In the genomic region with DNA sequence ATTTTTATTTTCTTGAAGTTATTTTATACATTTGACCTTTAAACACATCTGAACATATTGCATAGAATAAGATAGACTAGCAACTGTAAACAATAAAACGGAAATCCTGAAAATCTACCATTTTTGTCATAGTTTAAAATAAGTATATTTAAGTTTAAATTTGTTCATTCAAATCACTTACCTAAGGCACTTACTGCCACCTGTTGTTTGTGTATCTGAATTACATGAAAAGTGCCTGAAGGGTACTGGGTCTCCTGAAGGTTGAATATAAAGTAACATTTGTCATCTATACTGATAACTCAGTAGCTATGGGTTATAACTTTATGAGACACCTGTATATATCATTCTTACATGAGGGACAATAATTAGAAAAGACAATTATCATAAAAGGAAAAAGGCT, we compare ENCODE assay signal across 12 cellular contexts. TPM values are rescaled to one million over a fixed set of nuclear protein-coding genes. Genes with fewer than 3 reads are reported as not detected.
DNase-seq lines count a peak whose midpoint lies in the region; ATAC-seq and TF ChIP-seq lines count a peak whose summit lies in the region.
"Had no signal": no experiment of that assay in that cellular context is flagged by ENCODE, and none has a peak within 500 bp of the region (broad histone marks: within the 10 kb centered on the region; RNA-seq: fewer than 3 reads in every experiment).

No MANE protein-coding gene starts in this region.

- TF ChIP-seq CTCF in HCT116 (IDR thresholded peaks at IDR 0.05 in 2 of 3, conservative IDR thresholded peaks at IDR 0.05 in 1 of 3; ENCODE audit: borderline replicate concordance in 1 of 3, insufficient read depth in 1 of 3, low read depth in 2 of 3, low read length in 2 of 3) = peak in 2 of 3 experiments; percentile 24 to 30; a peak in 4 of 6 replicates
- TF ChIP-seq CTCF in CD4-positive, alpha-beta T cell (IDR thresholded peaks at IDR 0.05) = no peak

- H3K9ac ChIP-seq in HCT116 (ENCODE audit: low read length) = no peak overlapping the region

- peak; percentile 50 for TF ChIP-seq RAD21 in HCT116 (IDR thresholded peaks at IDR 0.05; ENCODE audit: low read depth)

- no peak overlapping the region for H2AFZ ChIP-seq in HCT116 (ENCODE audit: low read depth, low read length, poor library complexity, severe bottlenecking)

- H3K27ac ChIP-seq in HCT116 (ENCODE audit: low read depth, low read length) = no peak overlapping the region
- H3K27ac ChIP-seq in CD4-positive, alpha-beta T cell (ENCODE audit: low read depth, low read length) = no peak overlapping the region
- H3K27ac ChIP-seq: sigmoid colon had no signal

- H3K9me3 Mint-ChIP-seq in CD4-positive, alpha-beta T cell = no peaks in the 10 kb centered on the region
- H3K9me3 Mint-ChIP-seq: activated T-cell treated with anti-CD3 and anti-CD28 coated beads, Interleukin-2, amount 50 U/mL, for 24 hours; dendritic cell treated with granulocyte-macrophage colony-stimulating factor and Interleukin-4, amounts not matched to agents 40 ng/mL and 50 ng/mL, for 4 days; T-helper 1 cell treated with Interleukin-12 subunit alpha and Interleukin-12 subunit beta and Interleukin-4 antibody, amounts not matched to agents 30 μg/mL and 1 μg/mL, for 36 hours had no signal

- H3K4me2 ChIP-seq in HCT116 (ENCODE audit: low read length) = no peak overlapping the region

- no peaks in the 10 kb centered on the region for H3K9me3 ChIP-seq in HCT116 (ENCODE audit: control insufficient read depth in 1 of 2, insufficient read depth in 1 of 2, low read depth in 1 of 2, low read length in 2 of 2)
- H3K9me3 ChIP-seq in CD4-positive, alpha-beta T cell (ENCODE audit: control insufficient read depth, low read length) = no peaks in the 10 kb centered on the region
- H3K9me3 ChIP-seq: sigmoid colon had no signal

- H3K27me3 ChIP-seq in HCT116 (ENCODE audit: insufficient read depth, low read length) = 0 out of 2 replicates have a peak, but pooled peaks cover 3% of the 10 kb centered on the region
- H3K27me3 ChIP-seq in CD4-positive, alpha-beta T cell (ENCODE audit: control insufficient read depth, insufficient read depth, low read length) = no peaks in the 10 kb centered on the region
- H3K27me3 ChIP-seq: sigmoid colon had no signal

- no peaks in the 10 kb centered on the region for H3K4me1 ChIP-seq in HCT116 (ENCODE audit: control insufficient read depth in 1 of 2, insufficient read depth in 2 of 2, low read length in 2 of 2)
- H3K4me1 ChIP-seq: sigmoid colon had no signal

- no peaks in the 10 kb centered on the region for H3K36me3 Mint-ChIP-seq in CD4-positive, alpha-beta T cell (ENCODE audit: low read depth)

- H3K79me2 ChIP-seq in HCT116 (ENCODE audit: insufficient read depth, low read length) = no peaks in the 10 kb centered on the region

- no peak overlapping the region for H3K27ac Mint-ChIP-seq in CD4-positive, alpha-beta T cell
- H3K27ac Mint-ChIP-seq: activated T-cell treated with anti-CD3 and anti-CD28 coated beads, Interleukin-2, amount 50 U/mL, for 24 hours; dendritic cell treated with granulocyte-macrophage colony-stimulating factor and Interleukin-4, amounts not matched to agents 40 ng/mL and 50 ng/mL, for 4 days; T-helper 1 cell treated with Interleukin-12 subunit alpha and Interleukin-12 subunit beta and Interleukin-4 antibody, amounts not matched to agents 30 μg/mL and 1 μg/mL, for 36 hours had no signal

- H3K4me3 ChIP-seq in HCT116 (replicated peaks in 1 of 2; ENCODE audit: low read depth in 1 of 2, low read length in 2 of 2) = no peak overlapping the region
- H3K4me3 ChIP-seq: sigmoid colon had no signal

- no peaks in the 10 kb centered on the region for H4K20me1 ChIP-seq in HCT116 (ENCODE audit: insufficient read depth)

- no peaks in the 10 kb centered on the region for H3K27me3 Mint-ChIP-seq in CD4-positive, alpha-beta T cell

- H3K4me3 Mint-ChIP-seq in CD4-positive, alpha-beta T cell = no peak overlapping the region
- H3K4me3 Mint-ChIP-seq: activated T-cell treated with anti-CD3 and anti-CD28 coated beads, Interleukin-2, amount 50 U/mL, for 24 hours; dendritic cell treated with granulocyte-macrophage colony-stimulating factor and Interleukin-4, amounts not matched to agents 40 ng/mL and 50 ng/mL, for 4 days; T-helper 1 cell treated with Interleukin-12 subunit alpha and Interleukin-12 subunit beta and Interleukin-4 antibody, amounts not matched to agents 30 μg/mL and 1 μg/mL, for 36 hours had no signal

- POLR2A ChIA-PET in HCT116 (lab: Charles Lee) = no interaction called here
- POLR2A ChIA-PET in CD4-positive, alpha-beta T cell (lab: Charles Lee) = no interaction called here

- DNase-seq in DMS 273 (lab: John Stamatoyannopoulos, UW; ENCODE audit: unreplicated experiment) = peak; percentile 67
- DNase-seq in HCT116 (ENCODE audit: low read depth, low spot score) = peak; percentile 12
- peak; percentile 19 for DNase-seq in SW480 (ENCODE audit: low spot score)
- DNase-seq in kidney glomerular epithelial cell (lab: John Stamatoyannopoulos, UW) = peak; percentile 0
- DNase-seq in NCI-H2227 treated with DMSO at 0.1 percent for 48 hours (lab: John Stamatoyannopoulos, UW) = no peak
- no peak for DNase-seq in C1 segment of cervical spinal cord (lab: John Stamatoyannopoulos, UW)
- DNase-seq in midbrain (lab: John Stamatoyannopoulos, UW) = no peak
- no peak for DNase-seq in CD4-positive, alpha-beta T cell
- DNase-seq: activated T-cell treated with anti-CD3 and anti-CD28 coated beads, Interleukin-2, amount 50 U/mL, for 24 hours; sigmoid colon had no signal

- intact Hi-C loops in HCT116 (cut with micrococcal nuclease) = loop anchor here (2.0 to 5.0 kb wide), 3 partner anchors 175 to 327 kb away; no protein-coding TSS in a partner anchor
- intact Hi-C loops in CD4-positive, alpha-beta T cell (cut with DNase I, micrococcal nuclease) = no loop called here

- no peaks in the 10 kb centered on the region for H3K36me3 ChIP-seq in HCT116 (ENCODE audit: control insufficient read depth in 1 of 2, insufficient read depth in 2 of 2, low read length in 2 of 2)
- H3K36me3 ChIP-seq: sigmoid colon had no signal

- CTCF ChIA-PET in HCT116 (lab: Charles Lee) = interaction anchor here (1.0 to 1.5 kb wide), 2 partner anchors 9 to 12 kb away, joined by 3 read pairs; no protein-coding TSS in a partner anchor
- CTCF ChIA-PET in CD4-positive, alpha-beta T cell (lab: Charles Lee) = interaction anchor here (0.6 to 0.9 kb wide), 2 partner anchors 13 to 532 kb away, joined by 3 read pairs; no protein-coding TSS in a partner anchor

- ATAC-seq in HCT116 = no peak
- ATAC-seq in CD4-positive, alpha-beta T cell (ENCODE audit: poor library complexity) = no peak

- no TSS peak for BruUV-seq in HCT116 (replicated peaks; lab: Mats Ljungman, UMichigan)

- TF ChIP-seq POLR2A in HCT116 (IDR thresholded peaks at IDR 0.05; ENCODE audit: borderline replicate concordance, extremely low read depth, insufficient read depth, insufficient read length) = no peak

- no peaks in the 10 kb centered on the region for H3K4me1 Mint-ChIP-seq in CD4-positive, alpha-beta T cell (ENCODE audit: low read depth)

- no peaks in the 10 kb centered on the region for H3K9me2 ChIP-seq in HCT116 (ENCODE audit: insufficient read depth)

- RAD21 ChIA-PET in HCT116 (lab: Charles Lee; ENCODE audit: low non-redundant PET in 1 of 2, low total read pairs in 2 of 2, uncharacterized antibody in 2 of 2, unreplicated experiment in 2 of 2) = no interaction called here

TF ChIP-seq in HCT116, 20 proteins besides CTCF, POLR2A, EP300 and RAD21:
- TF ChIP-seq POLR2AphosphoS5 (IDR thresholded peaks at IDR 0.05; ENCODE audit: low read depth, low read length) (no peak), EZH2phosphoT487 (IDR thresholded peaks at IDR 0.05; ENCODE audit: borderline replicate concordance) (no peak), SIN3A (IDR thresholded peaks at IDR 0.05; ENCODE audit: low read depth) (no peak)
- TF ChIP-seq, protein P1, sequence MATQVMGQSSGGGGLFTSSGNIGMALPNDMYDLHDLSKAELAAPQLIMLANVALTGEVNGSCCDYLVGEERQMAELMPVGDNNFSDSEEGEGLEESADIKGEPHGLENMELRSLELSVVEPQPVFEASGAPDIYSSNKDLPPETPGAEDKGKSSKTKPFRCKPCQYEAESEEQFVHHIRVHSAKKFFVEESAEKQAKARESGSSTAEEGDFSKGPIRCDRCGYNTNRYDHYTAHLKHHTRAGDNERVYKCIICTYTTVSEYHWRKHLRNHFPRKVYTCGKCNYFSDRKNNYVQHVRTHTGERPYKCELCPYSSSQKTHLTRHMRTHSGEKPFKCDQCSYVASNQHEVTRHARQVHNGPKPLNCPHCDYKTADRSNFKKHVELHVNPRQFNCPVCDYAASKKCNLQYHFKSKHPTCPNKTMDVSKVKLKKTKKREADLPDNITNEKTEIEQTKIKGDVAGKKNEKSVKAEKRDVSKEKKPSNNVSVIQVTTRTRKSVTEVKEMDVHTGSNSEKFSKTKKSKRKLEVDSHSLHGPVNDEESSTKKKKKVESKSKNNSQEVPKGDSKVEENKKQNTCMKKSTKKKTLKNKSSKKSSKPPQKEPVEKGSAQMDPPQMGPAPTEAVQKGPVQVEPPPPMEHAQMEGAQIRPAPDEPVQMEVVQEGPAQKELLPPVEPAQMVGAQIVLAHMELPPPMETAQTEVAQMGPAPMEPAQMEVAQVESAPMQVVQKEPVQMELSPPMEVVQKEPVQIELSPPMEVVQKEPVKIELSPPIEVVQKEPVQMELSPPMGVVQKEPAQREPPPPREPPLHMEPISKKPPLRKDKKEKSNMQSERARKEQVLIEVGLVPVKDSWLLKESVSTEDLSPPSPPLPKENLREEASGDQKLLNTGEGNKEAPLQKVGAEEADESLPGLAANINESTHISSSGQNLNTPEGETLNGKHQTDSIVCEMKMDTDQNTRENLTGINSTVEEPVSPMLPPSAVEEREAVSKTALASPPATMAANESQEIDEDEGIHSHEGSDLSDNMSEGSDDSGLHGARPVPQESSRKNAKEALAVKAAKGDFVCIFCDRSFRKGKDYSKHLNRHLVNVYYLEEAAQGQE (IDR thresholded peaks at IDR 0.05; ENCODE audit: low read depth) = no peak
- TF ChIP-seq, protein P2, sequence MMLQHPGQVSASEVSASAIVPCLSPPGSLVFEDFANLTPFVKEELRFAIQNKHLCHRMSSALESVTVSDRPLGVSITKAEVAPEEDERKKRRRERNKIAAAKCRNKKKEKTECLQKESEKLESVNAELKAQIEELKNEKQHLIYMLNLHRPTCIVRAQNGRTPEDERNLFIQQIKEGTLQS (IDR thresholded peaks at IDR 0.05) = no peak
TF ChIP-seq in HCT116: peak in this region for 0.

RNA-seq across cellular contexts. Expression of a gene that starts 38.6 kb away (rescaled TPM):
- not detected for total RNA-seq in HCT116 (2021; ENCODE audit: unreplicated experiment)
- 0.01 TPM in 1 of 2 replicates, not detected in the other for polyA plus RNA-seq in HCT116 (2012)
- total RNA-seq in CD4-positive, alpha-beta T cell = not detected
- polyA plus RNA-seq: sigmoid colon had no signal

RNA-seq across cellular contexts. Expression of a gene that starts 38.8 kb away (rescaled TPM):
- total RNA-seq in HCT116 (2021; ENCODE audit: unreplicated experiment) = not detected
- polyA plus RNA-seq in HCT116 (2012) = not detected in 2 replicates
- total RNA-seq in CD4-positive, alpha-beta T cell = not detected
- total RNA-seq: sigmoid colon had no signal
- polyA plus RNA-seq: sigmoid colon had no signal

Comparison
In these comparisons a context has a peak if more than half of its experiments do, and no peak if none do; other contexts are left out.
1. DNase-seq: peak in DMS 273 (single experiment), HCT116 (single experiment), SW480 (single experiment) and kidney glomerular epithelial cell (single experiment); none in NCI-H2227 treated with DMSO at 0.1 percent for 48 hours (single experiment), C1 segment of cervical spinal cord (0 of 14), midbrain (single experiment) and CD4-positive, alpha-beta T cell (0 of 10).